ENCODE assay signal across 28 cellular contexts in the genomic region with DNA sequence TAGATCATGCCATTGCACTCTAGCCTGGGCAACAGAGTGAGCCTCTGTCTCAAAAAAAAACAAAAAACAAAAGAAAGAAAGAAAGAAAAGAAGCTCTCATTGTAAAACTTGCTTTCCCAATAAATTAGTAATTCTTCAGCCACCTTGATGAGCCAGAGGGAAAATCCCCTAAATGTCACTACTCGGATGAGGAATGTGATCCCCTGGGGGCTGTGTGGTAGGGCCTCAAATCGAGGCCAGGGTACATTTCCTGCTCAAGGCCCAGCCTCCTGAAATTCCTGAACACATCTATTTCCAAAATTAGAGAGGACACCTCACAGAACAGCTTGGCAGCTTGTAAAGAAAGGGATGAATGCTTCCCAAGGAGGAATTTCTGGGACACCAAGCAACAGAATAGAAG.
"Had no signal": no experiment of that assay in that cellular context is flagged by ENCODE, and none has a peak within 500 bp of the region (broad histone marks: within the 10 kb centered on the region; RNA-seq: fewer than 3 reads in every experiment).

No MANE protein-coding gene starts in this region.

- H3K4me2 ChIP-seq: hepatocyte had no signal

- H3K4me3 ChIP-seq: hepatocyte, lung, thyroid gland had no signal

- FAIRE-seq: endometrium had no signal

- H3K9me3 Mint-ChIP-seq: activated B cell treated with CpG ODN at 0.5 μM for 24 hours; activated CD8-positive, alpha-beta T cell treated with anti-CD3 and anti-CD28 coated beads for 36 hours; activated naive CD8-positive, alpha-beta T cell treated with anti-CD3 and anti-CD28 coated beads for 36 hours; activated T-helper 17 cell treated with anti-CD3 and anti-CD28 coated beads, Interleukin-2, amount 50 U/mL, for 72 hours; central memory CD8-positive, alpha-beta T cell; mesothelial cell of epicardium; natural killer cell treated with Interleukin-12 subunit alpha and Interleukin-12 subunit beta and Interleukin-15 and Interleukin-18, amount 100 ng/mL, for 72 hours had no signal

- H3K36me3 ChIP-seq: brain microvascular endothelial cell, thyroid gland had no signal

- H3K9me3 ChIP-seq: thyroid gland had no signal

- H3K4me3 Mint-ChIP-seq: activated B cell treated with CpG ODN at 0.5 μM for 24 hours; activated CD8-positive, alpha-beta T cell treated with anti-CD3 and anti-CD28 coated beads for 36 hours; activated naive CD8-positive, alpha-beta T cell treated with anti-CD3 and anti-CD28 coated beads for 36 hours; activated T-helper 17 cell treated with anti-CD3 and anti-CD28 coated beads, Interleukin-2, amount 50 U/mL, for 72 hours; central memory CD8-positive, alpha-beta T cell; mesothelial cell of epicardium; natural killer cell treated with Interleukin-12 subunit alpha and Interleukin-12 subunit beta and Interleukin-15 and Interleukin-18, amount 100 ng/mL, for 72 hours had no signal

- H3K27ac ChIP-seq: brain microvascular endothelial cell, hepatocyte, thyroid gland had no signal

- H3K27me3 Mint-ChIP-seq: activated B cell treated with CpG ODN at 0.5 μM for 24 hours had no signal

- H2AFZ ChIP-seq: hepatocyte had no signal

- H3K79me2 ChIP-seq: hepatocyte had no signal

- DNase-seq: activated B cell treated with CpG ODN at 0.5 μM for 24 hours; activated CD4-positive, alpha-beta T cell treated with anti-CD3 and anti-CD28 coated beads for 4 hours; activated CD8-positive, alpha-beta T cell treated with anti-CD3 and anti-CD28 coated beads for 36 hours; activated naive CD4-positive, alpha-beta T cell; activated naive CD8-positive, alpha-beta T cell treated with anti-CD3 and anti-CD28 coated beads for 36 hours; activated T-cell treated with anti-CD3 and anti-CD28 coated beads, Interleukin-2, amount 50 U/mL, for 1 hour; amygdala; brain microvascular endothelial cell; cortex of kidney; left colon; occipital lobe; posterior cingulate gyrus; retina; stimulated activated CD4-positive, alpha-beta T cell treated with anti-CD3 and anti-CD28 coated beads, Interleukin-12 subunit alpha, Interleukin-12 subunit beta, amount 100 ng/mL, for 4 hours; stimulated activated CD4-positive, alpha-beta T cell treated with anti-CD3 and anti-CD28 coated beads, Interleukin-1b, Interleukin-23, amount 100 ng/mL, for 48 hours; stimulated activated CD8-positive, alpha-beta memory T cell treated with anti-CD3 and anti-CD28 coated beads, Interleukin-4, amount 100 ng/mL, for 48 hours; stimulated activated naive CD4-positive, alpha-beta T cell; T-helper 1 cell; T-helper 9 cell; thyroid gland had no signal

- H3K36me3 Mint-ChIP-seq: activated naive CD8-positive, alpha-beta T cell treated with anti-CD3 and anti-CD28 coated beads for 36 hours; mesothelial cell of epicardium; natural killer cell treated with Interleukin-12 subunit alpha and Interleukin-12 subunit beta and Interleukin-15 and Interleukin-18, amount 100 ng/mL, for 72 hours had no signal

- H3K27me3 ChIP-seq: brain microvascular endothelial cell, hepatocyte, thyroid gland had no signal

- H3K4me1 Mint-ChIP-seq: activated B cell treated with CpG ODN at 0.5 μM for 24 hours; activated T-helper 17 cell treated with anti-CD3 and anti-CD28 coated beads, Interleukin-2, amount 50 U/mL, for 72 hours; central memory CD8-positive, alpha-beta T cell had no signal

- ATAC-seq: activated CD8-positive, alpha-beta T cell treated with anti-CD3 and anti-CD28 coated beads for 36 hours; activated T-helper 17 cell treated with anti-CD3 and anti-CD28 coated beads, Interleukin-2, amount 50 U/mL, for 72 hours; esophagus mucosa; left colon; natural killer cell treated with Interleukin-12 subunit alpha and Interleukin-12 subunit beta and Interleukin-15 and Interleukin-18, amount 100 ng/mL, for 72 hours had no signal

- H3K27ac Mint-ChIP-seq: activated B cell treated with CpG ODN at 0.5 μM for 24 hours; activated CD8-positive, alpha-beta T cell treated with anti-CD3 and anti-CD28 coated beads for 36 hours; activated naive CD8-positive, alpha-beta T cell treated with anti-CD3 and anti-CD28 coated beads for 36 hours; activated T-helper 17 cell treated with anti-CD3 and anti-CD28 coated beads, Interleukin-2, amount 50 U/mL, for 72 hours; mesothelial cell of epicardium; natural killer cell treated with Interleukin-12 subunit alpha and Interleukin-12 subunit beta and Interleukin-15 and Interleukin-18, amount 100 ng/mL, for 72 hours had no signal

- H3K4me1 ChIP-seq: thyroid gland had no signal
